32 cellular contexts compared by ENCODE assay signal in the genomic region with DNA sequence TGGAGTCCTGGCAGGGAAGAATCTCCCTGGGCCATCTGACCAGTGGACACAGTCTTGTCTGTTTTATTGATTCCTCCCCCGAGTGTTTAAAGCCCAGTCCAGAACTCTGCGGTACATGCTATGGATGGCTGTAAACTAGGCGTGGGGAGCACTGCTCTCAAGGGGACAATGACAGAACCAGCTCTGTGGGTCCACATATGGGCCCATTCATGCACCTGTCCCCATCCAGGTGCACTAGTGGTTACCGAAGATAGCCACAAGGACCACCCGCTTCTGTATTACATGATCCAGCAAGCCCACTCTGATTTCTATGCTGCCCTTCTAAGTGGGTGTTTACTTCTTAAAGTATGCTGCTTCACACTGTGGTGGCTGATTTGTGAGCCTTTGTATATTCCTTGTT.
"Had no signal": no experiment of that assay in that cellular context is flagged by ENCODE, and none has a peak within 500 bp of the region (broad histone marks: within the 10 kb centered on the region; RNA-seq: fewer than 3 reads in every experiment).

No MANE protein-coding gene starts in this region.

- H3K27me3 Mint-ChIP-seq: dendritic cell treated with granulocyte-macrophage colony-stimulating factor and Interleukin-4, amounts not matched to agents 40 ng/mL and 50 ng/mL, for 4 days; naive B cell; natural killer cell treated with Interleukin-12 subunit alpha and Interleukin-12 subunit beta and Interleukin-15 and Interleukin-18, amount 100 ng/mL, for 72 hours; type B pancreatic cell had no signal

- DNase-seq: colonic mucosa; effector CD8-positive, alpha-beta T cell; endodermal cell; foreskin keratinocyte; heart left ventricle; kidney; mesenchymal stem cell; mucosa of descending colon; naive B cell; stimulated activated CD4-positive, alpha-beta T cell treated with anti-CD3 and anti-CD28 coated beads, Interleukin-12 subunit alpha, Interleukin-12 subunit beta, amount 100 ng/mL, for 4 hours; stimulated activated CD4-positive, alpha-beta T cell treated with anti-CD3 and anti-CD28 coated beads, Interleukin-1b, Interleukin-23, amount 100 ng/mL, for 48 hours; stimulated activated CD4-positive, alpha-beta T cell treated with anti-CD3 and anti-CD28 coated beads, Interleukin-4, amount 100 ng/mL, for 1 hour; stimulated activated CD8-positive, alpha-beta memory T cell treated with anti-CD3 and anti-CD28 coated beads, Interleukin-4, amount 100 ng/mL, for 48 hours; stimulated activated naive CD8-positive, alpha-beta T cell treated with anti-CD3 and anti-CD28 coated beads, Interleukin-15, Interleukin-2, amounts not matched to agents 100 U/mL and 50 U/mL, for 24 hours; substantia nigra; testis had no signal

- H3K36me3 ChIP-seq: colonic mucosa, neural progenitor cell, prostate gland had no signal

- H3K9me3 ChIP-seq: colonic mucosa, gastroesophageal sphincter, heart left ventricle, mucosa of descending colon, prostate gland, right atrium auricular region, testis, tibial artery had no signal

- H3K27ac ChIP-seq: colonic mucosa, epithelial cell of prostate, foreskin keratinocyte, gastroesophageal sphincter, heart left ventricle, hepatocyte, neural progenitor cell, prostate gland, right atrium auricular region, testis, tibial artery had no signal

- H3K4me3 Mint-ChIP-seq: dendritic cell treated with granulocyte-macrophage colony-stimulating factor and Interleukin-4, amounts not matched to agents 40 ng/mL and 50 ng/mL, for 4 days; endodermal cell; mesothelial cell of epicardium; natural killer cell treated with Interleukin-12 subunit alpha and Interleukin-12 subunit beta and Interleukin-15 and Interleukin-18, amount 100 ng/mL, for 72 hours; neural progenitor cell; type B pancreatic cell had no signal

- H3K36me3 Mint-ChIP-seq: naive B cell; natural killer cell treated with Interleukin-12 subunit alpha and Interleukin-12 subunit beta and Interleukin-15 and Interleukin-18, amount 100 ng/mL, for 72 hours had no signal

- H3K9me3 Mint-ChIP-seq: dendritic cell treated with granulocyte-macrophage colony-stimulating factor and Interleukin-4, amounts not matched to agents 40 ng/mL and 50 ng/mL, for 4 days; endodermal cell; mesothelial cell of epicardium; naive B cell; natural killer cell treated with Interleukin-12 subunit alpha and Interleukin-12 subunit beta and Interleukin-15 and Interleukin-18, amount 100 ng/mL, for 72 hours; neural progenitor cell; type B pancreatic cell had no signal

- ATAC-seq: esophagus mucosa; foreskin keratinocyte; gastroesophageal sphincter; heart left ventricle; left lobe of liver; mucosa of descending colon; natural killer cell treated with Interleukin-12 subunit alpha and Interleukin-12 subunit beta and Interleukin-15 and Interleukin-18, amount 100 ng/mL, for 72 hours; sciatic nerve; stimulated activated naive CD8-positive, alpha-beta T cell treated with anti-CD3 and anti-CD28 coated beads, Interleukin-15, Interleukin-2, amounts not matched to agents 100 U/mL and 50 U/mL, for 24 hours had no signal

- H3K4me1 ChIP-seq: colonic mucosa, foreskin keratinocyte, neural progenitor cell, prostate gland, right atrium auricular region, testis had no signal

- H3K27me3 ChIP-seq: colonic mucosa, foreskin keratinocyte, gastroesophageal sphincter, heart left ventricle, hepatocyte, neural progenitor cell, right atrium auricular region, testis, tibial artery had no signal

- H3K4me1 Mint-ChIP-seq: endodermal cell, mesothelial cell of epicardium, neural progenitor cell had no signal

- H3K4me3 ChIP-seq: colonic mucosa, gastroesophageal sphincter, heart left ventricle, hepatocyte, lung, mucosa of descending colon, neural progenitor cell, prostate gland, right atrium auricular region, smooth muscle cell, testis, tibial artery had no signal

- H3K27ac Mint-ChIP-seq: dendritic cell treated with granulocyte-macrophage colony-stimulating factor and Interleukin-4, amounts not matched to agents 40 ng/mL and 50 ng/mL, for 4 days; endodermal cell; mesothelial cell of epicardium; natural killer cell treated with Interleukin-12 subunit alpha and Interleukin-12 subunit beta and Interleukin-15 and Interleukin-18, amount 100 ng/mL, for 72 hours; neural progenitor cell; type B pancreatic cell had no signal
